ENCODE assay signal across 14 cellular contexts in the genomic region with DNA sequence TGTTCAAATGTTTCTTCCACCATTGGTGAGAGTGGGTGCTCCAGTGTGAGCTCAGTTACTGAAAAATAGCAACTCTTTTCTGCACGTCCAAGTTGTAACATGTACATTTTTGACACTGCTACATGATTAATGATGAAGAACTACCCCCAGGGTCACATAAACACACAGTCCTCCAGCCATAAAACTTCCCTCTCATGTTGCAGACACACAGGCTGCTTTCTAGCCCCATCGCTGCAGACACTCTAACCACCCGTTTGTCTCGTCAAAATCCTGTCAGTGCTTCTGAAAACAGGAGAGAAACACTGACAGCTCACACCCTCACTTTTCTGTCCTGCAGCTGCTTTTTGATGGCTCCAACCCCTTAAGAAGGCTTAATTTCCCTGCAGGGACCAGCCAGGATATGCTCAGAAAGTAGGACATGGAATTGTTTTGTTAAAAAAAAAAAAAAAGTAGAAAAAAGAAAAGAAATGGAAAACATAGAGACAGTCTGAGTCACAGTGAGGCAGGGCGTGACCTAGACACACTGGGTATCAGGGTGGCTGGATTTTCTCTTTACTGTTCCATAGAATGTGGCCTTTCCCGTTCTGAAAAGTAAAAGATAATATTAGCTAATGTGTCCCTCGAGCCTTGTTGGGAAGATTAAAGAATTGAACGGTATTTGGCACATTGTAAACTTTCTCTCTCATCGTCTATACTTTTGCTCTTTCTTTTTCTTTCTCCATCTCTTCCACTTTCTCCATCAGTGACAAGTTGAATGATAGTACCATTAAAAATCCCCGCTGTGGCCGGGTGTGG. TPM values are rescaled to one million over a fixed set of nuclear protein-coding genes. Genes with fewer than 3 reads are reported as not detected.
A peak's percentile ranks its signal among the peaks of the same experiment; 100 is the strongest.
DNase-seq lines count a peak whose midpoint lies in the region; TF ChIP-seq lines count a peak whose summit lies in the region.
"Had no signal": no experiment of that assay in that cellular context is flagged by ENCODE, and none has a peak within 500 bp of the region (broad histone marks: within the 10 kb centered on the region; RNA-seq: fewer than 3 reads in every experiment).

No MANE protein-coding gene starts in this region.

- no peaks in the 10 kb centered on the region for H3K9me3 ChIP-seq in Peyer's patch
- H3K9me3 ChIP-seq: thyroid gland had no signal

- H3K27ac ChIP-seq in Peyer's patch, result peak overlapping the region in 3 of 4 donors; percentile 21 to 65 (median 48)
- H3K27ac ChIP-seq: RWPE1, thyroid gland had no signal

- no peak for DNase-seq in activated CD4-positive, alpha-beta T cell treated with anti-CD3 and anti-CD28 coated beads, Interleukin-2, amount 10 ng/mL, durations not matched to agents 24 days and 14 days
- no peak for DNase-seq in activated CD4-positive, alpha-beta T cell treated with anti-CD3 and anti-CD28 coated beads for 4 hours
- DNase-seq in Peyer's patch, result no peak
- peak; percentile 60 for DNase-seq in epithelial cell of esophagus (ENCODE audit: low read depth)
- peak; percentile 34 for DNase-seq in skeletal muscle cell (ENCODE audit: low read depth)
- DNase-seq in COLO829 (ENCODE audit: low spot score), result no peak
- no peak for DNase-seq in epidermal melanocyte (ENCODE audit: insufficient read length, low spot score)
- no peak for DNase-seq in NCI-H146 (lab: John Stamatoyannopoulos, UW)
- DNase-seq: DND-41, endodermal cell, hypothalamus, thyroid gland had no signal

- intact Hi-C loops in activated CD4-positive, alpha-beta T cell treated with anti-CD3 and anti-CD28 coated beads, Interleukin-2, amount 10 ng/mL, durations not matched to agents 24 days and 14 days (cut with micrococcal nuclease), result no loop called here

- no peak for TF ChIP-seq CTCF in Peyer's patch (IDR thresholded peaks at IDR 0.05)
- no peak for TF ChIP-seq CTCF in epithelial cell of esophagus (IDR thresholded peaks at IDR 0.05; ENCODE audit: insufficient read depth, low read depth, low read length, missing control alignments)

- H3K9me3 Mint-ChIP-seq in activated CD4-positive, alpha-beta T cell treated with anti-CD3 and anti-CD28 coated beads, Interleukin-2, amount 10 ng/mL, durations not matched to agents 24 days and 14 days, result no peaks in the 10 kb centered on the region
- H3K9me3 Mint-ChIP-seq: endodermal cell, memory B cell had no signal

- no peak overlapping the region for H3K27ac Mint-ChIP-seq in activated CD4-positive, alpha-beta T cell treated with anti-CD3 and anti-CD28 coated beads, Interleukin-2, amount 10 ng/mL, durations not matched to agents 24 days and 14 days
- H3K27ac Mint-ChIP-seq: endodermal cell, memory B cell had no signal

- peak overlapping the region; percentile 23 for H3K4me3 Mint-ChIP-seq in activated CD4-positive, alpha-beta T cell treated with anti-CD3 and anti-CD28 coated beads, Interleukin-2, amount 10 ng/mL, durations not matched to agents 24 days and 14 days
- H3K4me3 Mint-ChIP-seq: endodermal cell, memory B cell had no signal

- H3K36me3 ChIP-seq in Peyer's patch, result no peaks in the 10 kb centered on the region
- H3K36me3 ChIP-seq: thyroid gland had no signal

- H3K4me1 Mint-ChIP-seq in activated CD4-positive, alpha-beta T cell treated with anti-CD3 and anti-CD28 coated beads, Interleukin-2, amount 10 ng/mL, durations not matched to agents 24 days and 14 days, result peaks cover 42% of the 10 kb centered on the region
- H3K4me1 Mint-ChIP-seq: endodermal cell, memory B cell had no signal

- H3K27me3 ChIP-seq in Peyer's patch, result no peaks in the 10 kb centered on the region
- H3K27me3 ChIP-seq: thyroid gland had no signal

- no peaks in the 10 kb centered on the region for H3K4me1 ChIP-seq in Peyer's patch
- H3K4me1 ChIP-seq: thyroid gland had no signal

- TF ChIP-seq POLR2A in Peyer's patch (IDR thresholded peaks at IDR 0.05), result no peak

- H3K4me3 ChIP-seq in Peyer's patch (no peak overlapping the region), epithelial cell of esophagus (ENCODE audit: low read length) (no peak overlapping the region), skeletal muscle cell (ENCODE audit: low read depth, low read length) (no peak overlapping the region)
- H3K4me3 ChIP-seq: thyroid gland had no signal

- H3K27me3 Mint-ChIP-seq in activated CD4-positive, alpha-beta T cell treated with anti-CD3 and anti-CD28 coated beads, Interleukin-2, amount 10 ng/mL, durations not matched to agents 24 days and 14 days, result no peaks in the 10 kb centered on the region

- H3K36me3 Mint-ChIP-seq in activated CD4-positive, alpha-beta T cell treated with anti-CD3 and anti-CD28 coated beads, Interleukin-2, amount 10 ng/mL, durations not matched to agents 24 days and 14 days (ENCODE audit: low read depth), result no peaks in the 10 kb centered on the region
- H3K36me3 Mint-ChIP-seq: memory B cell had no signal

RNA-seq across cellular contexts. Expression of gene CCL5, which starts 20.7 kb away (rescaled TPM):
- total RNA-seq in activated CD4-positive, alpha-beta T cell treated with anti-CD3 and anti-CD28 coated beads, Interleukin-2, amount 10 ng/mL, durations not matched to agents 24 days and 14 days, result 19.6 and 20.7 TPM in 2 replicates
- 10 to 100 TPM in 1 of 4 donors, 1 to 10 TPM in 3; 5.8 to 13.8 (median 9.2) TPM for total RNA-seq in Peyer's patch
- total RNA-seq: endodermal cell had no signal

RNA-seq across cellular contexts. Expression of gene RDM1, which starts 29.7 kb away (rescaled TPM):
- 2.6 and 2.9 TPM in 2 replicates for total RNA-seq in activated CD4-positive, alpha-beta T cell treated with anti-CD3 and anti-CD28 coated beads, Interleukin-2, amount 10 ng/mL, durations not matched to agents 24 days and 14 days
- 1 to 10 TPM in 1 of 4 donors, under 1 TPM in 1, not detected in 2; 0.88 to 1.9 TPM for total RNA-seq in Peyer's patch

RNA-seq across cellular contexts. Expression of gene HEATR9, which starts 32.2 kb away (rescaled TPM):
- 0.14 TPM in 1 of 2 replicates, not detected in the other for total RNA-seq in activated CD4-positive, alpha-beta T cell treated with anti-CD3 and anti-CD28 coated beads, Interleukin-2, amount 10 ng/mL, durations not matched to agents 24 days and 14 days
- not detected for total RNA-seq in Peyer's patch
- total RNA-seq: endodermal cell had no signal

RNA-seq across cellular contexts. Expression of gene LYZL6, which starts 42.6 kb away (rescaled TPM):
- total RNA-seq in activated CD4-positive, alpha-beta T cell treated with anti-CD3 and anti-CD28 coated beads, Interleukin-2, amount 10 ng/mL, durations not matched to agents 24 days and 14 days, result not detected in 2 replicates
- total RNA-seq in Peyer's patch, result not detected
- total RNA-seq: endodermal cell, thyroid gland had no signal

Comparison
In these comparisons a context has a peak if more than half of its experiments do, and no peak if none do; other contexts are left out.
1. DNase-seq: peak in epithelial cell of esophagus (single experiment) and skeletal muscle cell (single experiment); none in activated CD4-positive, alpha-beta T cell treated with anti-CD3 and anti-CD28 coated beads, Interleukin-2, amount 10 ng/mL, durations not matched to agents 24 days and 14 days (single experiment), activated CD4-positive, alpha-beta T cell treated with anti-CD3 and anti-CD28 coated beads for 4 hours (0 of 2), Peyer's patch (0 of 3), COLO829 (single experiment), epidermal melanocyte (single experiment) and NCI-H146 (single experiment).